ENCODE assay signal across 11 cellular contexts in the genomic region with DNA sequence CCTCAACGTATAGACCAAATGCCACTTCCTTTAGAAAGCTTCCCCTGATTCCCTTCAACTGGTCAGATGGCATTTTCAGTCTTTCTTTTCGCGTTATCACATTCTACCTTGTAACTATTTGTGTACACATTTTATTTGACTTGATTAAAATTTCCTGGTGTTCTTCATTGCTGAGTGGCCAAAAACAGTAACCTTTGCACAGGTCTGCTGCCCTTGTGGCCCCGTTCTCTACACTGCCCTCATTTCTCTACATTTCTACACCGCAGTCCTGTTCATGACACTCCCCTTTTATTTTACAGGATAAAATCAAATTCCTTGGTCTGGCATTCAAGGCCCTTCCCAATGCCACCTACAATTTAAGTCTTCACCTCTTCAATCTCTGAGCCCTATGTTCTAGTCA.
"Had no signal": no experiment of that assay in that cellular context is flagged by ENCODE, and none has a peak within 500 bp of the region (broad histone marks: within the 10 kb centered on the region; RNA-seq: fewer than 3 reads in every experiment).

No MANE protein-coding gene starts in this region.

- H3K9ac ChIP-seq: GM23248 had no signal

- H3K27ac ChIP-seq: GM23248 had no signal

- FAIRE-seq: H1, H54 had no signal

- H2AFZ ChIP-seq: GM23248, GM23338 had no signal

- H3K4me3 ChIP-seq: GM23248, GM23338, HAP-1 had no signal

- H3K36me3 ChIP-seq: HAP-1 had no signal

- ATAC-seq: GM23338, HCT116 had no signal

- H3K4me2 ChIP-seq: GM23338 had no signal

- H3K4me1 ChIP-seq: HAP-1 had no signal

- H3K9me3 ChIP-seq: HAP-1 had no signal

- DNase-seq: GM23248, GOT3, H7, H9, HCEC 1CT, HFFc6 had no signal
